In the genomic region with DNA sequence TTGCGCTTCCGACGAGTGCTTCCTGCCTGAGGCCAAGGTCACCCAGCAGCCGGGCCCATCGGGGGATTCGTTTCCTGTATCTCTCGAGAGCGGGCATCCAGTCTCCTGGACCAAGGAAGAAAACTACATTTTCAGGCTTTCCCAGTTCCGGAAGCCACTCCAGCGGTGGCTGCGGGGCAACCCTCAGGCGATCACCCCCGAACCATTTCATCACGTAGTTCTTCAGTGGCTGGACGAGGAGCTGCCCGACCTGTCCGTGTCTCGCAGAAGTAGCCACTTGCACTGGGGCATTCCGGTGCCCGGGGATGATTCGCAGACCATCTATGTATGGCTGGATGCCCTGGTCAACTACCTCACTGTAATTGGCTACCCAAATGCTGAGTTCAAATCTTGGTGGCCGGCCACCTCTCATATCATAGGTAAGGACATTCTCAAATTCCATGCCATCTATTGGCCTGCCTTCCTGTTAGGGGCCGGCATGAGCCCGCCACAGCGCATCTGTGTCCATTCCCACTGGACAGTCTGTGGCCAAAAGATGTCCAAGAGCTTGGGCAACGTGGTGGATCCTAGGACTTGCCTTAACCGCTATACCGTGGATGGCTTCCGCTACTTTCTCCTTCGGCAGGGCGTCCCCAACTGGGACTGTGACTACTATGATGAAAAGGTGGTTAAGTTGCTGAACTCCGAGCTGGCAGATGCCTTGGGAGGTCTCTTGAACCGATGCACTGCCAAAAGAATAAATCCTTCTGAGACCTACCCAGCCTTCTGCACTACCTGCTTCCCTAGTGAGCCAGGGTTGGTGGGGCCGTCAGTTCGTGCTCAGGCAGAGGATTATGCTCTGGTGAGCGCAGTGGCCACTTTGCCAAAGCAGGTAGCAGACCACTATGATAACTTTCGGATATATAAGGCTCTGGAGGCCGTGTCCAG, we compare ENCODE assay signal across 9 cellular contexts. TPM values are rescaled to one million over a fixed set of nuclear protein-coding genes. Genes with fewer than 3 reads are reported as not detected.
A peak's percentile ranks its signal among the peaks of the same experiment; 100 is the strongest.
DNase-seq lines count a peak whose midpoint lies in the region; ATAC-seq and TF ChIP-seq lines count a peak whose summit lies in the region.
"Had no signal": no experiment of that assay in that cellular context is flagged by ENCODE, and none has a peak within 500 bp of the region (broad histone marks: within the 10 kb centered on the region; RNA-seq: fewer than 3 reads in every experiment).

No MANE protein-coding gene starts in this region.

- TF ChIP-seq POLR2A in adrenal gland (IDR thresholded peaks at IDR 0.05) (no peak), GM18505 (IDR thresholded peaks at IDR 0.05; ENCODE audit: borderline replicate concordance, extremely low read depth, insufficient read depth, insufficient read length) (no peak)

- H3K4me1 ChIP-seq in adrenal gland (replicated peaks in 1 of 2) (peaks cover 14 to 41% of the 10 kb centered on the region in 2 donors), iPS-20b (ENCODE audit: insufficient read depth, low read length) (peaks cover 26% of the 10 kb centered on the region), smooth muscle cell (ENCODE audit: low read depth) (peaks cover 33% of the 10 kb centered on the region)

- H3K36me3 ChIP-seq in adrenal gland (replicated peaks in 1 of 2) = no peaks in the 10 kb centered on the region
- H3K36me3 ChIP-seq in iPS-20b (ENCODE audit: insufficient read depth, low read depth, low read length) = peaks cover 18% of the 10 kb centered on the region; the same call in 1 of the 2 replicates
- H3K36me3 ChIP-seq in smooth muscle cell (ENCODE audit: low read depth) = no peaks in the 10 kb centered on the region

- H3F3A ChIP-seq in smooth muscle cell (ENCODE audit: low read depth) = no peaks in the 10 kb centered on the region

- intact Hi-C loops in adrenal gland (cut with DNase I) = loop anchor here in 1 of 2 donors (5.0 kb wide), 1 partner anchor 71 kb away; no protein-coding TSS in a partner anchor

- WGBS in adrenal gland, 4 donors = 10 to 41% (median 16%) methylated on average over 16 to 38 of the region's 38 CpGs
- WGBS in smooth muscle cell (ENCODE audit: low lambda C conversion rate) = 6% methylated on average over 38 of the region's 38 CpGs

- peak overlapping the region in 4 of 5 donors; percentile 67 to 89 (median 80) for H3K27ac ChIP-seq in adrenal gland
- H3K27ac ChIP-seq in iPS-20b (ENCODE audit: low read length) = no peak overlapping the region
- H3K27ac ChIP-seq in smooth muscle cell (ENCODE audit: low read depth) = no peak overlapping the region

- no peaks in the 10 kb centered on the region for H4K20me1 ChIP-seq in smooth muscle cell (ENCODE audit: low read depth)

- peak overlapping the region; percentile 100 for H3K4me2 ChIP-seq in smooth muscle cell

- no peak for DNase-seq in GM12864 (ENCODE audit: low read depth)
- DNase-seq in LoVo (ENCODE audit: low spot score) = peak; percentile 5
- DNase-seq in adrenal gland = peak in 6 of 7 donors; percentile 11 to 72 (median 30)
- DNase-seq in smooth muscle cell (lab: John Stamatoyannopoulos, UW; ENCODE audit: unreplicated experiment) = no peak

- TF ChIP-seq CTCF in GM12864 (IDR thresholded peaks at IDR 0.05; ENCODE audit: low read depth, low read length, missing control alignments) (no peak), adrenal gland (IDR thresholded peaks at IDR 0.05) (no peak), smooth muscle cell (IDR thresholded peaks at IDR 0.05; ENCODE audit: borderline replicate concordance, insufficient read depth, poor library complexity, severe bottlenecking) (no peak)

- H3K27me3 ChIP-seq in adrenal gland (no peaks in the 10 kb centered on the region), iPS-20b (ENCODE audit: insufficient read depth, low read length) (no peaks in the 10 kb centered on the region), smooth muscle cell (ENCODE audit: low read depth) (no peaks in the 10 kb centered on the region)

- H3K4me3 ChIP-seq in GM12864 (ENCODE audit: low read depth, low read length) (peak overlapping the region; percentile 91), adrenal gland (peak overlapping the region; percentile 78 to 92 (median 86)), iPS-20b (ENCODE audit: low read length) (peak overlapping the region; percentile 93), smooth muscle cell (peak overlapping the region; percentile 83)

- peaks cover 35% of the 10 kb centered on the region for H3K79me2 ChIP-seq in smooth muscle cell (ENCODE audit: low read depth)

- ATAC-seq in HG03025 (IDR thresholded peaks at IDR 0.05; ENCODE audit: low FRiP score, unreplicated experiment) = no peak
- no peak for ATAC-seq in HG03280 (IDR thresholded peaks at IDR 0.05; ENCODE audit: unreplicated experiment)
- no peak for ATAC-seq in GM18505 (IDR thresholded peaks at IDR 0.05; ENCODE audit: unreplicated experiment)

- H3K9ac ChIP-seq in iPS-20b (ENCODE audit: low read depth, low read length) = peak overlapping the region; percentile 85; the same call in 1 of the 2 replicates
- H3K9ac ChIP-seq in smooth muscle cell (ENCODE audit: low read depth) = peak overlapping the region; percentile 44

- H2AFZ ChIP-seq in smooth muscle cell (ENCODE audit: low read depth) = peak overlapping the region; percentile 94

- H3K9me3 ChIP-seq in adrenal gland (replicated peaks in 1 of 3) (no peaks in the 10 kb centered on the region), iPS-20b (ENCODE audit: insufficient read depth, low read depth, low read length) (no peaks in the 10 kb centered on the region), smooth muscle cell (replicated peaks; ENCODE audit: low read depth) (no peaks in the 10 kb centered on the region)

RNA-seq across cellular contexts. Expression of gene MARS2, which starts 1.0 kb away (rescaled TPM):
- total RNA-seq in adrenal gland (10 to 100 TPM in 4 of 8 donors, 1 to 10 TPM in 4; 7.0 to 24.9 (median 10.3) TPM), smooth muscle cell (1.3 and 2.0 TPM in 2 replicates)
- polyA plus RNA-seq in adrenal gland (10 to 100 TPM in 1 of 3 donors, 1 to 10 TPM in 2; 1.1 to 14.8 (median 2.0) TPM), smooth muscle cell (1.4 TPM in 1 of 2 replicates, not detected in the other)

RNA-seq across cellular contexts. Expression of gene RFTN2, which starts 30.8 kb away (rescaled TPM):
- total RNA-seq in adrenal gland = 10 to 100 TPM in 5 of 8 donors, 1 to 10 TPM in 3; 2.1 to 15.8 (median 11.2) TPM
- 1 to 10 TPM; 1.2 to 2.2 (median 1.9) TPM for polyA plus RNA-seq in adrenal gland
- 15.9 and 29.2 TPM in 2 replicates for total RNA-seq in smooth muscle cell
- 4.6 and 9.5 TPM in 2 replicates for polyA plus RNA-seq in smooth muscle cell
- total RNA-seq: activated CD8-positive, alpha-beta memory T cell treated with anti-CD3 and anti-CD28 coated beads for 36 hours had no signal

Comparison
In these comparisons a context has a peak if more than half of its experiments do, and no peak if none do; other contexts are left out.
1. DNase-seq: peak in LoVo (single experiment) and adrenal gland (6 of 7); none in GM12864 (single experiment) and smooth muscle cell (single experiment).
2. H3K27ac ChIP-seq: peak in adrenal gland (4 of 5); none in iPS-20b (single experiment) and smooth muscle cell (single experiment).
3. Peak in every context shown above with its lines, with median percentiles within 50 percentile points of each other: H3K4me3 ChIP-seq.